Comparison of ENCODE assay signal across 12 cellular contexts in the genomic region with DNA sequence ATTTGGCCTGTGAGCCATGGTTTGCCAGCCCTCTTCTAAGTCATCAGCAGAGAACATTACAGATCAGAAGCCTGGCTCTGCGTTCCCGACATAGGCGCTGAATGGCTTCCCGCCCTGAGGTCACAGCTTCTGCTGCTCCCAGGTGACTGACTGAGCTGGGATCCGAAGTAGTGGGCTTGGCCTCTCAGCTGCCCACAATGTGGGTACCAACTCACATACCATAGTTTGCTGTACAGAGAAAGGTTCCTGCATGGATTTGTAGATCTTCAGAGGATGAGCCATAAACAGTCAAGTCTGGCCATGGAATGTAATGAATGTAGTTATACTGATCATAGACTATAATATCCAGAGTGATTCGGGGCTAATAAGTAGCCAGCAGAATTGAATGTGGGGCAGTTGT.
"Had no signal": no experiment of that assay in that cellular context is flagged by ENCODE, and none has a peak within 500 bp of the region (broad histone marks: within the 10 kb centered on the region; RNA-seq: fewer than 3 reads in every experiment).

No MANE protein-coding gene starts in this region.

- FAIRE-seq: pancreas had no signal

- ATAC-seq: activated CD4-positive, CD25-positive, alpha-beta regulatory T cell treated with anti-CD3 and anti-CD28 coated beads, Interleukin-2, amount 50 U/mL, for 24 hours had no signal

- H3K36me3 ChIP-seq: adrenal gland, pancreas, stomach had no signal

- H3K27ac ChIP-seq: adrenal gland, pancreas, skin epidermis, stomach had no signal

- H3K27ac Mint-ChIP-seq: activated naive CD4-positive, alpha-beta T cell treated with anti-CD3 and anti-CD28 coated beads, Interleukin-2, amount 10 ng/mL, durations not matched to agents 7 days and 5 days; activated T-helper 2 cell treated with anti-CD3 and anti-CD28 coated beads, Interferon-gamma antibody, Interleukin-2, Interleukin-4, amounts not matched to agents 10 μg/mL and 5 μg/mL and 100 μg/mL, durations not matched to agents 14 hours and 24 hours and 36 hours had no signal

- H3K36me3 Mint-ChIP-seq: activated naive CD4-positive, alpha-beta T cell treated with anti-CD3 and anti-CD28 coated beads, Interleukin-2, amount 10 ng/mL, durations not matched to agents 7 days and 5 days had no signal

- H3K9me3 Mint-ChIP-seq: activated naive CD4-positive, alpha-beta T cell treated with anti-CD3 and anti-CD28 coated beads, Interleukin-2, amount 10 ng/mL, durations not matched to agents 7 days and 5 days; activated T-helper 2 cell treated with anti-CD3 and anti-CD28 coated beads, Interferon-gamma antibody, Interleukin-2, Interleukin-4, amounts not matched to agents 10 μg/mL and 5 μg/mL and 100 μg/mL, durations not matched to agents 14 hours and 24 hours and 36 hours; central memory CD8-positive, alpha-beta T cell; neural crest cell had no signal

- H3K4me3 ChIP-seq: adrenal gland, pancreas, skin epidermis, stomach had no signal

- H3K4me3 Mint-ChIP-seq: activated naive CD4-positive, alpha-beta T cell treated with anti-CD3 and anti-CD28 coated beads, Interleukin-2, amount 10 ng/mL, durations not matched to agents 7 days and 5 days; central memory CD8-positive, alpha-beta T cell; neural crest cell had no signal

- H3K27me3 ChIP-seq: adrenal gland, pancreas, stomach had no signal

- H3K9me3 ChIP-seq: adrenal gland, pancreas, stomach had no signal

- H3K4me1 ChIP-seq: adrenal gland, pancreas had no signal

- DNase-seq: activated naive CD4-positive, alpha-beta T cell treated with anti-CD3 and anti-CD28 coated beads, Interleukin-2, amount 10 ng/mL, durations not matched to agents 7 days and 5 days; adrenal gland; effector memory CD4-positive, alpha-beta T cell; hippocampal formation; left cardiac atrium; pancreas; stomach had no signal
